In the genomic region with DNA sequence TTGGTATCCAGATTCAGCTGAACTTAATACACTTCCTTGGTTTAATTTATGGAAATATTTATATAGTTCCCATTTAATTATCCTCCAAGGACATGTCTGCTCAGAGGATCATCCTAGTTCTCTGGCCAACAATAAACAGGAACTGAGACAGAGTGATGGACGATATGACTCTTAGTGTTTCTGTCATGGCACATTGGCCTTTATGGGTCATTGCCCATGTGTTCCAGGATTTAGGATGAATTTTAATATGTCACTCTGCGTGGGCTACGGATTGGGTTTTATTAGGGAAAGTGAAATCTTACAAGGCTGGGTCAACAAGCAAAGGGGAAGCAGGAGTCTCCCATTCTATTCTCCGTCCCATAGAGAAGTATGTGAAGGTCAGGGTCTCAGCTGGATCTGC, we compare ENCODE assay signal across 1 cellular context.
TF ChIP-seq lines count a peak whose summit lies in the region.

No MANE protein-coding gene starts in this region.

TF ChIP-seq in GM12878, 131 proteins besides CTCF, POLR2A, EP300 and RAD21 (continued from another document):
- no peak for TF ChIP-seq BACH1 (IDR thresholded peaks at IDR 0.05; ENCODE audit: borderline replicate concordance)
- TF ChIP-seq EED (IDR thresholded peaks at IDR 0.05; ENCODE audit: low read depth), result peak; percentile 76
- TF ChIP-seq IKZF2 (IDR thresholded peaks at IDR 0.05), result peak; percentile 61 to 64
